In the genomic region with DNA sequence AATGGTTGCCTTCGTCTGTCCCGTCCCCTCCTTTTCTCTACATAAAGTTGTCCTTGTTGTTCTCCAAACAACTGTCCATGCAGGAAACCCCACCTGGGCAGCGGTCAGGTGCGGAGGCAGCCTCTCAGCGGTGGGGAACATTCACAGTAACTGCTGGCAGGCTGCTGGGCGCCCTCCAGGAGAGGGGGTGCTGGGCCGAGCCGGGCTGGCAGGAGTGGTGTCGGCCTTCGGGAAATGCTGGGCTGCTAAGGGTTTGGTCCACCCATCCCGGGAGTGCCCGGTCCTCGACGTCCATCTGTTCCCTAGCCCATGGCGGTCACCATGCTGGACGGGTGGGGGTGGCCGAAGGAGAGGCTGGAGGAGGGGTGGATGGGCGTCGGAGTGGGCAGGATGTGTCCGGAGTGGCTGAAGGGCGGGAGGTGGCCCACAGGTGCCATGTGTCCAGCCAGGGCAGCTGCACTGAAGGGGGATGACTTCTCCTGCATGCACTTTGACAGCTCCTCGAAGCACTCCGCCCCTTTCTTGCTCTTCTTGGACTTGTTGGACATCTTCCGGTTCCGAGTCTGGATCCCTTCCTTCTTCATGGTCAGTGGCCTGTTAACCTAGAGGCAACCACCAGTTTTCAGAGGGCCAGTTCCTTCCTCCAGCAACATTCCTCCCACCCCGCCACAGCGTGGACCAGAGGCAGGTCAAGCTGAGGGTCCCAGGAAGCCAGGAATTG, we compare ENCODE assay signal across 28 cellular contexts. TPM values are rescaled to one million over a fixed set of nuclear protein-coding genes. Genes with fewer than 3 reads are reported as not detected.
DNase-seq lines count a peak whose midpoint lies in the region; ATAC-seq and TF ChIP-seq lines count a peak whose summit lies in the region.
"Had no signal": no experiment of that assay in that cellular context is flagged by ENCODE, and none has a peak within 500 bp of the region (broad histone marks: within the 10 kb centered on the region; RNA-seq: fewer than 3 reads in every experiment).

No MANE protein-coding gene starts in this region.

- H3K27me3 ChIP-seq in BLaER1, result peaks cover 64% of the 10 kb centered on the region
- peaks cover 100% of the 10 kb centered on the region for H3K27me3 ChIP-seq in left ventricle myocardium inferior (ENCODE audit: low read depth)
- no peaks in the 10 kb centered on the region for H3K27me3 ChIP-seq in trophoblast cell (ENCODE audit: insufficient read depth, low read length)
- H3K27me3 ChIP-seq: SJSA1 had no signal

- H3K36me3 ChIP-seq in BLaER1, result no peaks in the 10 kb centered on the region
- H3K36me3 ChIP-seq in left ventricle myocardium inferior, result peaks cover 6% of the 10 kb centered on the region
- H3K36me3 ChIP-seq in trophoblast cell (ENCODE audit: control insufficient read depth in 1 of 2, insufficient read depth in 2 of 2, low read length in 2 of 2), result peaks cover 50 to 57% of the 10 kb centered on the region in 2 experiments
- H3K36me3 ChIP-seq: neutrophil, tibial artery had no signal

- intact Hi-C loops in left ventricle myocardium inferior (cut with micrococcal nuclease), result no loop called here

- H4K12ac ChIP-seq in trophoblast cell (ENCODE audit: low read depth, low read length), result no peak overlapping the region

- ATAC-seq in GM21528 (IDR thresholded peaks at IDR 0.05; ENCODE audit: low FRiP score, unreplicated experiment), result no peak
- ATAC-seq: activated naive CD8-positive, alpha-beta T cell treated with anti-CD3 and anti-CD28 coated beads, Interleukin-2, amount 50 U/mL, for 24 hours; stimulated activated naive CD8-positive, alpha-beta T cell treated with anti-CD3 and anti-CD28 coated beads, Interleukin-15, amount 100 ng/mL, for 72 hours had no signal

- TF ChIP-seq CTCF in VCaP (conservative IDR thresholded peaks at IDR 0.05) (no peak), left ventricle myocardium inferior (IDR thresholded peaks at IDR 0.05; ENCODE audit: borderline replicate concordance) (no peak)

- no peak overlapping the region for H4K8ac ChIP-seq in trophoblast cell (ENCODE audit: low read depth, low read length)

- no peak overlapping the region for H2AFZ ChIP-seq in trophoblast cell (ENCODE audit: insufficient read depth, low read length, poor library complexity)

- H3K14ac ChIP-seq in trophoblast cell (ENCODE audit: low read length), result no peak overlapping the region

- H3K23ac ChIP-seq in trophoblast cell (ENCODE audit: low read length), result no peak overlapping the region

- peak overlapping the region; percentile 79 for H3K4me2 ChIP-seq in BLaER1
- H3K4me2 ChIP-seq in trophoblast cell (ENCODE audit: low read length), result no peak overlapping the region

- no peak overlapping the region for H2BK120ac ChIP-seq in trophoblast cell (ENCODE audit: insufficient read depth, low read length, poor library complexity)

- no peak overlapping the region for H2BK5ac ChIP-seq in trophoblast cell (ENCODE audit: low read depth, low read length, poor library complexity)

- no peak overlapping the region for H3K4ac ChIP-seq in trophoblast cell (ENCODE audit: low read depth, low read length)

- H3K79me1 ChIP-seq in trophoblast cell (ENCODE audit: low read length), result peaks cover 27% of the 10 kb centered on the region

- H3K27ac ChIP-seq in BLaER1 (no peak overlapping the region), VCaP (peak overlapping the region; percentile 98), left ventricle myocardium inferior (replicated peaks) (peak overlapping the region; percentile 94), trophoblast cell (ENCODE audit: low read depth, low read length) (peak overlapping the region; percentile 3)
- H3K27ac ChIP-seq: neutrophil, psoas muscle, SJSA1, tibial artery had no signal

- no peak overlapping the region for H2AK5ac ChIP-seq in trophoblast cell (ENCODE audit: low read length)

- no peak overlapping the region for H3K4me3 ChIP-seq in BLaER1
- peak overlapping the region; percentile 40 for H3K4me3 ChIP-seq in left ventricle myocardium inferior
- H3K4me3 ChIP-seq in trophoblast cell (ENCODE audit: low read depth, low read length), result no peak overlapping the region
- H3K4me3 ChIP-seq: psoas muscle, SJSA1, tibial artery had no signal

- peaks cover 36% of the 10 kb centered on the region for H4K20me1 ChIP-seq in BLaER1

- WGBS in trophoblast cell (ENCODE audit: extremely low coverage, insufficient coverage, insufficient read length), result no CpG with 5 or more reads among the region's 27 CpGs

- no peak overlapping the region for H4K91ac ChIP-seq in trophoblast cell (ENCODE audit: low read depth, low read length)

- H3K9me3 ChIP-seq in BLaER1, result no peaks in the 10 kb centered on the region
- H3K9me3 ChIP-seq in left ventricle myocardium inferior (replicated peaks), result no peaks in the 10 kb centered on the region
- H3K9me3 ChIP-seq in trophoblast cell (ENCODE audit: insufficient read depth, low read depth, low read length), result no peaks in the 10 kb centered on the region
- H3K9me3 ChIP-seq: Caco-2, neutrophil, psoas muscle, SJSA1, tibial artery had no signal

- no peak for DNase-seq in left ventricle myocardium inferior
- DNase-seq in trophoblast cell, result no peak
- DNase-seq in anterior cingulate cortex (lab: John Stamatoyannopoulos, UW), result no peak
- DNase-seq in NCI-H446 treated with DMSO at 0.1 percent for 48 hours (lab: John Stamatoyannopoulos, UW), result no peak
- DNase-seq in NCI-H69 (lab: John Stamatoyannopoulos, UW), result no peak
- DNase-seq: ACHN; activated CD4-positive, alpha-beta T cell treated with anti-CD3 and anti-CD28 coated beads for 4 hours; activated CD8-positive, alpha-beta memory T cell treated with anti-CD3 and anti-CD28 coated beads for 24 hours; activated gamma-delta T cell treated with Interleukin-2 at 50 U/mL for 16 hours; activated naive CD8-positive, alpha-beta T cell treated with anti-CD3 and anti-CD28 coated beads, Interleukin-2, amount 50 U/mL, for 24 hours; activated T-cell treated with anti-CD3 and anti-CD28 coated beads, Interleukin-2, amount 50 U/mL, for 1 hour; Caco-2; H9; NCI-H1092 treated with DMSO at 0.1 percent for 48 hours; NCI-H1930; stimulated activated naive CD8-positive, alpha-beta T cell treated with anti-CD3 and anti-CD28 coated beads, Interleukin-15, amount 100 ng/mL, for 72 hours; T-helper 1 cell had no signal

- no peak overlapping the region for H3K9ac ChIP-seq in BLaER1
- H3K9ac ChIP-seq in trophoblast cell (ENCODE audit: low read length), result no peak overlapping the region

- H3K79me2 ChIP-seq in trophoblast cell (ENCODE audit: control insufficient read depth, insufficient read depth, low read length, poor library complexity), result peaks cover 12% of the 10 kb centered on the region

- H2BK12ac ChIP-seq in trophoblast cell (ENCODE audit: low read length), result no peak overlapping the region

- H3K4me1 ChIP-seq in BLaER1 (peaks cover 50% of the 10 kb centered on the region), left ventricle myocardium inferior (peaks cover 67% of the 10 kb centered on the region), trophoblast cell (ENCODE audit: control insufficient read depth in 1 of 2, insufficient read depth in 2 of 2, low read length in 2 of 2) (peaks cover 26 to 34% of the 10 kb centered on the region in 2 experiments)

- peak overlapping the region; percentile 1 for H3K18ac ChIP-seq in trophoblast cell (ENCODE audit: low read length)

RNA-seq across cellular contexts. Expression of a gene that starts 12.1 kb away (rescaled TPM):
- total RNA-seq in left ventricle myocardium inferior, result 11.0 TPM
- polyA plus RNA-seq in trophoblast cell (2013), result 467 and 505 TPM in 2 replicates

RNA-seq across cellular contexts. Expression of a gene that starts 14.2 kb away (rescaled TPM):
- not detected for total RNA-seq in left ventricle myocardium inferior
- not detected in 2 replicates for polyA plus RNA-seq in trophoblast cell (2013)
- total RNA-seq: Caco-2, H9, kidney epithelial cell, M059J, psoas muscle, SJSA1, skeletal muscle tissue had no signal
- polyA plus RNA-seq: BJ, psoas muscle had no signal
